8 cellular contexts compared by ENCODE assay signal in genomic region chr2:202033317-202034248, GRCh38. TPM values are rescaled to one million over a fixed set of nuclear protein-coding genes. Genes with fewer than 3 reads are reported as not detected.
DNase-seq lines count a peak whose midpoint lies in the region; ATAC-seq, FAIRE-seq and TF ChIP-seq lines count a peak whose summit lies in the region.

TSS of gene FZD7 (plus strand) at chr2:202033855. CDS start at chr2:202034648, 793 bp downstream.

- H3K27ac Mint-ChIP-seq in activated T-helper 2 cell treated with anti-CD3 and anti-CD28 coated beads, Interferon-gamma antibody, Interleukin-2, Interleukin-4, amounts not matched to agents 10 μg/mL and 5 μg/mL and 100 μg/mL, durations not matched to agents 14 hours and 24 hours and 36 hours, result no peak within 1 kb of the TSS
- H3K27ac Mint-ChIP-seq in natural killer cell treated with Interleukin-12 subunit alpha and Interleukin-12 subunit beta and Interleukin-15 and Interleukin-18, amount 100 ng/mL, for 72 hours, result no peak within 1 kb of the TSS

- H3K4me3 Mint-ChIP-seq in activated T-helper 2 cell treated with anti-CD3 and anti-CD28 coated beads, Interferon-gamma antibody, Interleukin-2, Interleukin-4, amounts not matched to agents 10 μg/mL and 5 μg/mL and 100 μg/mL, durations not matched to agents 14 hours and 24 hours and 36 hours (ENCODE audit: low read depth), result peak within 1 kb of the TSS; percentile 83
- H3K4me3 Mint-ChIP-seq in natural killer cell treated with Interleukin-12 subunit alpha and Interleukin-12 subunit beta and Interleukin-15 and Interleukin-18, amount 100 ng/mL, for 72 hours, result peak within 1 kb of the TSS; percentile 88

- DNase-seq in D721Med (ENCODE audit: insufficient read length, low spot score) (peak; percentile 64), HT1080 (ENCODE audit: low read depth) (peak; percentile 83), RCC 7860 (ENCODE audit: low spot score) (peak; percentile 71), fibroblast of peridontal ligament (ENCODE audit: extremely low read depth) (peak; percentile 92)
- DNase-seq in activated T-helper 2 cell treated with anti-CD3 and anti-CD28 coated beads, Interferon-gamma antibody, Interleukin-2, Interleukin-4, amounts not matched to agents 10 μg/mL and 5 μg/mL and 100 μg/mL, durations not matched to agents 14 hours and 24 hours and 36 hours (ENCODE audit: low spot score), result peak; percentile 79
- peak; percentile 92 for DNase-seq in natural killer cell treated with Interleukin-12 subunit alpha and Interleukin-12 subunit beta and Interleukin-15 and Interleukin-18, amount 100 ng/mL, for 72 hours (ENCODE audit: low spot score)
- DNase-seq in stimulated activated naive CD4-positive, alpha-beta T cell (lab: John Stamatoyannopoulos, UW), result peak; percentile 63 to 84 (median 80)

- peaks cover 50% of the 10 kb centered on the region for H3K27me3 Mint-ChIP-seq in activated T-helper 2 cell treated with anti-CD3 and anti-CD28 coated beads, Interferon-gamma antibody, Interleukin-2, Interleukin-4, amounts not matched to agents 10 μg/mL and 5 μg/mL and 100 μg/mL, durations not matched to agents 14 hours and 24 hours and 36 hours (ENCODE audit: low read depth)
- H3K27me3 Mint-ChIP-seq in natural killer cell treated with Interleukin-12 subunit alpha and Interleukin-12 subunit beta and Interleukin-15 and Interleukin-18, amount 100 ng/mL, for 72 hours, result peaks cover 17 to 26% of the 10 kb centered on the region in 2 donors

- intact Hi-C loops in activated T-helper 2 cell treated with anti-CD3 and anti-CD28 coated beads, Interferon-gamma antibody, Interleukin-2, Interleukin-4, amounts not matched to agents 10 μg/mL and 5 μg/mL and 100 μg/mL, durations not matched to agents 14 hours and 24 hours and 36 hours (cut with micrococcal nuclease), result loop anchor here (5.0 kb wide), 3 partner anchors 144 to 581 kb away; partner anchors contain the start of genes BMPR2, STRADB and TRAK2

- no peaks in the 10 kb centered on the region for H3K9me3 Mint-ChIP-seq in activated T-helper 2 cell treated with anti-CD3 and anti-CD28 coated beads, Interferon-gamma antibody, Interleukin-2, Interleukin-4, amounts not matched to agents 10 μg/mL and 5 μg/mL and 100 μg/mL, durations not matched to agents 14 hours and 24 hours and 36 hours
- no peaks in the 10 kb centered on the region for H3K9me3 Mint-ChIP-seq in natural killer cell treated with Interleukin-12 subunit alpha and Interleukin-12 subunit beta and Interleukin-15 and Interleukin-18, amount 100 ng/mL, for 72 hours

- ATAC-seq in GM21360 (IDR thresholded peaks at IDR 0.05; ENCODE audit: unreplicated experiment), result peak; percentile 79
- ATAC-seq in natural killer cell treated with Interleukin-12 subunit alpha and Interleukin-12 subunit beta and Interleukin-15 and Interleukin-18, amount 100 ng/mL, for 72 hours, result peak; percentile 90 to 93

- no peaks in the 10 kb centered on the region for H3K36me3 Mint-ChIP-seq in activated T-helper 2 cell treated with anti-CD3 and anti-CD28 coated beads, Interferon-gamma antibody, Interleukin-2, Interleukin-4, amounts not matched to agents 10 μg/mL and 5 μg/mL and 100 μg/mL, durations not matched to agents 14 hours and 24 hours and 36 hours (ENCODE audit: low read depth)
- no peaks in the 10 kb centered on the region for H3K36me3 Mint-ChIP-seq in natural killer cell treated with Interleukin-12 subunit alpha and Interleukin-12 subunit beta and Interleukin-15 and Interleukin-18, amount 100 ng/mL, for 72 hours

- TF ChIP-seq CTCF in D721Med (IDR thresholded peaks at IDR 0.05; ENCODE audit: insufficient read depth, missing control alignments), result no peak

- FAIRE-seq in D721Med (lab: Jason Lieb, UNC), result no peak
- FAIRE-seq in RCC 7860 (lab: Jason Lieb, UNC), result no peak

- peaks cover 11% of the 10 kb centered on the region for H3K4me1 Mint-ChIP-seq in activated T-helper 2 cell treated with anti-CD3 and anti-CD28 coated beads, Interferon-gamma antibody, Interleukin-2, Interleukin-4, amounts not matched to agents 10 μg/mL and 5 μg/mL and 100 μg/mL, durations not matched to agents 14 hours and 24 hours and 36 hours (ENCODE audit: low read depth)
- H3K4me1 Mint-ChIP-seq in natural killer cell treated with Interleukin-12 subunit alpha and Interleukin-12 subunit beta and Interleukin-15 and Interleukin-18, amount 100 ng/mL, for 72 hours (ENCODE audit: low read depth in 2 of 2), result peaks cover 13 to 14% of the 10 kb centered on the region in 2 donors

RNA-seq across cellular contexts. Expression of gene FZD7, which starts in this region (rescaled TPM):
- 5.7 and 7.2 TPM in 2 replicates for total RNA-seq in HT1080 (2014; rRNA removed; shearing (Covaris generic))
- polyA plus RNA-seq in HT1080 (2015; cell fraction: cytosol; rRNA removed), result 4.4 and 5.4 TPM in 2 replicates
- polyA plus RNA-seq in HT1080 (2015; cell fraction: nucleus; rRNA removed), result 8.2 TPM in 2 replicates
- total RNA-seq in activated T-helper 2 cell treated with anti-CD3 and anti-CD28 coated beads, Interferon-gamma antibody, Interleukin-2, Interleukin-4, amounts not matched to agents 10 μg/mL and 5 μg/mL and 100 μg/mL, durations not matched to agents 14 hours and 24 hours and 36 hours, result 1.1 and 1.4 TPM in 2 replicates
- total RNA-seq in natural killer cell treated with Interleukin-12 subunit alpha and Interleukin-12 subunit beta and Interleukin-15 and Interleukin-18, amount 100 ng/mL, for 72 hours, result 1 to 10 TPM in 1 of 2 donors, under 1 TPM in 1; 0.67 to 1.6 TPM

Comparison
In these comparisons a context has a peak if more than half of its experiments do, and no peak if none do; other contexts are left out.
1. Peak in every context shown above with its lines: DNase-seq and ATAC-seq.